ENCODE assay signal across 1 cellular context in genomic region chr1:16175610-16176553, GRCh38.
TF ChIP-seq lines count a peak whose summit lies in the region.

No MANE protein-coding gene starts in this region.

TF ChIP-seq in HEK293, 187 proteins besides CTCF, POLR2A, EP300 and RAD21 (continued from another document and continues in another):
- TF ChIP-seq GLIS2 (tag by site-specific recombination; IDR thresholded peaks at IDR 0.05) = 0 out of 2 replicates have a peak, but pooled peaks have one; percentile 16
- TF ChIP-seq ZNF660 (tag by site-specific recombination; IDR thresholded peaks at IDR 0.05) = no peak
- no peak; the same call in 1 of the 2 replicates for TF ChIP-seq ZNF561 (tag by site-specific recombination; IDR thresholded peaks at IDR 0.05; ENCODE audit: borderline replicate concordance)
- TF ChIP-seq KLF7 (tag by site-specific recombination; IDR thresholded peaks at IDR 0.05; ENCODE audit: borderline replicate concordance) = no peak
- TF ChIP-seq ZNF37A (tag by site-specific recombination; IDR thresholded peaks at IDR 0.05) = no peak
- TF ChIP-seq ZNF26 (tag by site-specific recombination; IDR thresholded peaks at IDR 0.05) = no peak
- TF ChIP-seq ZNF529 (tag by site-specific recombination; IDR thresholded peaks at IDR 0.05; ENCODE audit: insufficient replicate concordance) = no peak
- no peak for TF ChIP-seq ZNF501 (tag by site-specific recombination; IDR thresholded peaks at IDR 0.05)
- TF ChIP-seq ZNF513 (tag by site-specific recombination; IDR thresholded peaks at IDR 0.05) = no peak
- TF ChIP-seq ZNF433 (tag by site-specific recombination; IDR thresholded peaks at IDR 0.05; ENCODE audit: low read depth) = no peak
- TF ChIP-seq ZNF280C (tag by site-specific recombination; IDR thresholded peaks at IDR 0.05) = no peak
- peak; percentile 16 for TF ChIP-seq ZIC2 (tag by site-specific recombination; IDR thresholded peaks at IDR 0.05)
- no peak for TF ChIP-seq ZNF707 (tag by site-specific recombination; IDR thresholded peaks at IDR 0.05)
- no peak for TF ChIP-seq ZNF423 (tag by site-specific recombination; IDR thresholded peaks at IDR 0.05)
- TF ChIP-seq ZNF311 (tag by site-specific recombination; IDR thresholded peaks at IDR 0.05; ENCODE audit: borderline replicate concordance) = no peak
- TF ChIP-seq PRDM4 (tag by site-specific recombination; IDR thresholded peaks at IDR 0.05) = no peak
- TF ChIP-seq ZXDB (tag by site-specific recombination; IDR thresholded peaks at IDR 0.05) = peak; percentile 29; the same call in 1 of the 2 replicates
- no peak for TF ChIP-seq ZNF280D (tag by site-specific recombination; IDR thresholded peaks at IDR 0.05)
- no peak for TF ChIP-seq ZNF580 (tag by site-specific recombination; IDR thresholded peaks at IDR 0.05)
- TF ChIP-seq ZNF654 (tag by site-specific recombination; IDR thresholded peaks at IDR 0.05; ENCODE audit: low read depth) = no peak
- no peak for TF ChIP-seq ZNF138 (tag by site-specific recombination; IDR thresholded peaks at IDR 0.05; ENCODE audit: borderline replicate concordance)
- no peak for TF ChIP-seq ZNF239 (tag by site-specific recombination; IDR thresholded peaks at IDR 0.05)
- TF ChIP-seq ZBTB7A (tag by site-specific recombination; IDR thresholded peaks at IDR 0.05; ENCODE audit: low read depth) = no peak
- TF ChIP-seq ZNF785 (tag by site-specific recombination; IDR thresholded peaks at IDR 0.05) = no peak
- no peak for TF ChIP-seq ZNF416 (tag by site-specific recombination; IDR thresholded peaks at IDR 0.05)
- TF ChIP-seq ZNF548 (tag by site-specific recombination; IDR thresholded peaks at IDR 0.05) = no peak
- no peak for TF ChIP-seq ZNF791 (tag by site-specific recombination; IDR thresholded peaks at IDR 0.05)
- TF ChIP-seq ZSCAN5A (tag by site-specific recombination; IDR thresholded peaks at IDR 0.05) = no peak
- TF ChIP-seq ZNF449 (tag by site-specific recombination; IDR thresholded peaks at IDR 0.05) = peak; percentile 98
- no peak for TF ChIP-seq ZNF248 (tag by site-specific recombination; IDR thresholded peaks at IDR 0.05)
- TF ChIP-seq HOXC10 (CRISPR knock-in tag; IDR thresholded peaks at IDR 0.05) = no peak
- TF ChIP-seq ZNF692 (tag by site-specific recombination; IDR thresholded peaks at IDR 0.05) = no peak
- no peak for TF ChIP-seq ZBTB44 (tag by site-specific recombination; IDR thresholded peaks at IDR 0.05)
- TF ChIP-seq REST (tag by site-specific recombination; IDR thresholded peaks at IDR 0.05) = no peak
- no peak for TF ChIP-seq ZBTB17 (tag by site-specific recombination; IDR thresholded peaks at IDR 0.05)
- no peak for TF ChIP-seq ZNF549 (tag by site-specific recombination; IDR thresholded peaks at IDR 0.05)
- no peak for TF ChIP-seq ZNF521 (tag by site-specific recombination; IDR thresholded peaks at IDR 0.05)
- TF ChIP-seq KLF10 (tag by site-specific recombination; IDR thresholded peaks at IDR 0.05) = no peak
- TF ChIP-seq MZF1 (tag by site-specific recombination; IDR thresholded peaks at IDR 0.05; ENCODE audit: borderline replicate concordance) = no peak
- no peak for TF ChIP-seq ZBTB48 (tag by site-specific recombination; IDR thresholded peaks at IDR 0.05)
